21 cellular contexts compared by ENCODE assay signal in genomic region chr13:77172650-77173049, GRCh38.
A peak's percentile ranks its signal among the peaks of the same experiment; 100 is the strongest.
DNase-seq lines count a peak whose midpoint lies in the region; ATAC-seq and TF ChIP-seq lines count a peak whose summit lies in the region.
"Had no signal": no experiment of that assay in that cellular context is flagged by ENCODE, and none has a peak within 500 bp of the region (broad histone marks: within the 10 kb centered on the region; RNA-seq: fewer than 3 reads in every experiment).

No MANE protein-coding gene starts in this region.

- no peaks in the 10 kb centered on the region for H4K20me1 ChIP-seq in DND-41 (ENCODE audit: insufficient read depth, low read length)

- H3K4me3 ChIP-seq in DND-41 (ENCODE audit: low read depth in 1 of 2, low read length in 2 of 2), result no peak overlapping the region

- H3K9ac ChIP-seq in DND-41 (ENCODE audit: low read depth, low read length), result no peak overlapping the region

- ATAC-seq in DND-41 (ENCODE audit: insufficient read depth, low read depth) (peak; percentile 14; the same call in 1 of the 3 replicates), GM18520 (IDR thresholded peaks at IDR 0.05; ENCODE audit: unreplicated experiment) (no peak), HG02970 (IDR thresholded peaks at IDR 0.05; ENCODE audit: low FRiP score, unreplicated experiment) (no peak)
- ATAC-seq in natural killer cell treated with Interleukin-12 subunit alpha and Interleukin-12 subunit beta and Interleukin-15 and Interleukin-18, amount 100 ng/mL, for 72 hours, result peak; percentile 27 to 48
- ATAC-seq: HepG2 had no signal

- H3K27me3 ChIP-seq in DND-41 (ENCODE audit: insufficient read depth, low read length, poor library complexity), result no peaks in the 10 kb centered on the region

- TF ChIP-seq CTCF in DND-41 (IDR thresholded peaks at IDR 0.05; ENCODE audit: borderline replicate concordance, extremely low read depth, low read length, poor library complexity, severe bottlenecking), result no peak

- no peaks in the 10 kb centered on the region for H3K79me2 ChIP-seq in DND-41 (ENCODE audit: insufficient read depth, low read length)

- H3K4me2 ChIP-seq in DND-41 (ENCODE audit: insufficient read depth, low read length), result no peak overlapping the region

- H3K27me3 Mint-ChIP-seq in activated naive CD4-positive, alpha-beta T cell treated with anti-CD3 and anti-CD28 coated beads, Interleukin-2, amount 50 U/mL, for 24 hours, result no peaks in the 10 kb centered on the region
- no peaks in the 10 kb centered on the region for H3K27me3 Mint-ChIP-seq in activated naive CD8-positive, alpha-beta T cell treated with anti-CD3 and anti-CD28 coated beads for 36 hours
- H3K27me3 Mint-ChIP-seq in natural killer cell treated with Interleukin-12 subunit alpha and Interleukin-12 subunit beta and Interleukin-15 and Interleukin-18, amount 100 ng/mL, for 72 hours, result no peaks in the 10 kb centered on the region

- H3K36me3 Mint-ChIP-seq in activated naive CD4-positive, alpha-beta T cell treated with anti-CD3 and anti-CD28 coated beads, Interleukin-2, amount 50 U/mL, for 24 hours, result peaks cover 21% of the 10 kb centered on the region
- peaks cover 20% of the 10 kb centered on the region for H3K36me3 Mint-ChIP-seq in activated naive CD8-positive, alpha-beta T cell treated with anti-CD3 and anti-CD28 coated beads for 36 hours
- H3K36me3 Mint-ChIP-seq in natural killer cell treated with Interleukin-12 subunit alpha and Interleukin-12 subunit beta and Interleukin-15 and Interleukin-18, amount 100 ng/mL, for 72 hours, result peaks cover 26% of the 10 kb centered on the region

- no peak overlapping the region for H2AFZ ChIP-seq in DND-41 (ENCODE audit: low read depth, low read length)

- H3K9me3 Mint-ChIP-seq in activated naive CD4-positive, alpha-beta T cell treated with anti-CD3 and anti-CD28 coated beads, Interleukin-2, amount 50 U/mL, for 24 hours, result no peaks in the 10 kb centered on the region
- H3K9me3 Mint-ChIP-seq in activated naive CD8-positive, alpha-beta T cell treated with anti-CD3 and anti-CD28 coated beads for 36 hours, result no peaks in the 10 kb centered on the region
- H3K9me3 Mint-ChIP-seq in natural killer cell treated with Interleukin-12 subunit alpha and Interleukin-12 subunit beta and Interleukin-15 and Interleukin-18, amount 100 ng/mL, for 72 hours, result no peaks in the 10 kb centered on the region

- H3K9me3 ChIP-seq in DND-41 (ENCODE audit: insufficient read depth, low read length, severe bottlenecking), result no peaks in the 10 kb centered on the region

- no peaks in the 10 kb centered on the region for H3K4me1 Mint-ChIP-seq in activated naive CD4-positive, alpha-beta T cell treated with anti-CD3 and anti-CD28 coated beads, Interleukin-2, amount 50 U/mL, for 24 hours
- peaks cover 7% of the 10 kb centered on the region for H3K4me1 Mint-ChIP-seq in activated naive CD8-positive, alpha-beta T cell treated with anti-CD3 and anti-CD28 coated beads for 36 hours
- peaks cover 5% of the 10 kb centered on the region in 2 donors for H3K4me1 Mint-ChIP-seq in natural killer cell treated with Interleukin-12 subunit alpha and Interleukin-12 subunit beta and Interleukin-15 and Interleukin-18, amount 100 ng/mL, for 72 hours (ENCODE audit: low read depth in 2 of 2)

- no peak overlapping the region for H3K27ac ChIP-seq in DND-41 (ENCODE audit: low read length)

- no peak for DNase-seq in activated naive CD4-positive, alpha-beta T cell treated with anti-CD3 and anti-CD28 coated beads, Interleukin-2, amount 50 U/mL, for 16 hours
- no peak for DNase-seq in DND-41
- DNase-seq in activated naive CD8-positive, alpha-beta T cell treated with anti-CD3 and anti-CD28 coated beads for 36 hours, result no peak
- DNase-seq in natural killer cell treated with Interleukin-12 subunit alpha and Interleukin-12 subunit beta and Interleukin-15 and Interleukin-18, amount 100 ng/mL, for 72 hours (ENCODE audit: low spot score), result no peak
- no peak for DNase-seq in H4 (ENCODE audit: low spot score)
- DNase-seq: ACHN; AML-193; DMS79; GOT3; KG1; NCI-H1436; NCI-H2029; NCI-H2171; NCI-H446; NCI-H69; NK-92 treated with Interleukin-12 subunit alpha and Interleukin-12 subunit beta, amount 100 ng/mL, for 24 hours; SHP77 treated with DMSO at 0.1 percent for 48 hours had no signal

- peaks cover 76% of the 10 kb centered on the region for H3K36me3 ChIP-seq in DND-41 (ENCODE audit: insufficient read depth, low read length)

- no peak overlapping the region for H3K4me3 Mint-ChIP-seq in activated naive CD4-positive, alpha-beta T cell treated with anti-CD3 and anti-CD28 coated beads, Interleukin-2, amount 50 U/mL, for 24 hours
- no peak overlapping the region for H3K4me3 Mint-ChIP-seq in activated naive CD8-positive, alpha-beta T cell treated with anti-CD3 and anti-CD28 coated beads for 36 hours
- H3K4me3 Mint-ChIP-seq in natural killer cell treated with Interleukin-12 subunit alpha and Interleukin-12 subunit beta and Interleukin-15 and Interleukin-18, amount 100 ng/mL, for 72 hours, result no peak overlapping the region

- H3K27ac Mint-ChIP-seq in activated naive CD4-positive, alpha-beta T cell treated with anti-CD3 and anti-CD28 coated beads, Interleukin-2, amount 50 U/mL, for 24 hours, result peak overlapping the region; percentile 19
- peak overlapping the region; percentile 21 for H3K27ac Mint-ChIP-seq in activated naive CD8-positive, alpha-beta T cell treated with anti-CD3 and anti-CD28 coated beads for 36 hours
- H3K27ac Mint-ChIP-seq in natural killer cell treated with Interleukin-12 subunit alpha and Interleukin-12 subunit beta and Interleukin-15 and Interleukin-18, amount 100 ng/mL, for 72 hours, result no peak overlapping the region

- no peaks in the 10 kb centered on the region for H3K4me1 ChIP-seq in DND-41 (ENCODE audit: insufficient read depth, low read length)

Comparison
In these comparisons a context has a peak if more than half of its experiments do, and no peak if none do; other contexts are left out.
1. H3K27ac Mint-ChIP-seq: peak in activated naive CD4-positive, alpha-beta T cell treated with anti-CD3 and anti-CD28 coated beads, Interleukin-2, amount 50 U/mL, for 24 hours (single experiment) and activated naive CD8-positive, alpha-beta T cell treated with anti-CD3 and anti-CD28 coated beads for 36 hours (single experiment); none in natural killer cell treated with Interleukin-12 subunit alpha and Interleukin-12 subunit beta and Interleukin-15 and Interleukin-18, amount 100 ng/mL, for 72 hours (0 of 2).
2. ATAC-seq: peak in DND-41 (single experiment) and natural killer cell treated with Interleukin-12 subunit alpha and Interleukin-12 subunit beta and Interleukin-15 and Interleukin-18, amount 100 ng/mL, for 72 hours (2 of 2); none in GM18520 (single experiment) and HG02970 (single experiment).